ENCODE assay signal across 28 cellular contexts in the genomic region with DNA sequence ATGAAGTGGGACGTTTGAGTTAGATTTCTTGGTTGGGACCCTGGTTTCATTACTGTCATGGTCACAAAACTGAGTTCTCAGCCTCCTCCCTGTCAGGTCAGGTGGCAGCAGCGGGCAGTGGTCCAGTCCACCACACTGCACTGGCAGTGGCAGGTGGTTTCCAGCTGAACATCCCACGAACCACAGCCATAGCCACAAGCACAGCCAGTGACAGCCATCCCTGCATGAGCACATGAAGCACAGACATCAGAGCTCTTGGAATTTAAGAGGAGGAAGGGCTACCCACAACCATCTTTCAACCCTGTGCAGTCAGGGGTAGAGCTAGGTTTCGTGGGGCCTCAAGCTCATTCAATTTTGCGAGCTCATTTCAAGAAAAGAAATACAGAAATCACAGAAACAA. TPM values are rescaled to one million over a fixed set of nuclear protein-coding genes. Genes with fewer than 3 reads are reported as not detected.
"Had no signal": no experiment of that assay in that cellular context is flagged by ENCODE, and none has a peak within 500 bp of the region (broad histone marks: within the 10 kb centered on the region; RNA-seq: fewer than 3 reads in every experiment).

No MANE protein-coding gene starts in this region.

- H3K27ac Mint-ChIP-seq: activated CD4-positive, alpha-beta memory T cell treated with anti-CD3 and anti-CD28 coated beads for 36 hours; activated naive CD4-positive, alpha-beta T cell treated with anti-CD3 and anti-CD28 coated beads, Interleukin-2, amount 50 U/mL, for 72 hours; memory B cell; naive B cell; neural progenitor cell; progenitor cell of endocrine pancreas had no signal

- DNase-seq: activated CD4-positive, alpha-beta memory T cell treated with anti-CD3 and anti-CD28 coated beads for 36 hours; activated CD4-positive, alpha-beta T cell treated with anti-CD3 and anti-CD28 coated beads for 48 hours; activated gamma-delta T cell treated with Interleukin-2 at 50 U/mL for 16 hours; activated T-cell treated with anti-CD3 and anti-CD28 coated beads, Interleukin-2, amount 50 U/mL, for 1 hour; heart left ventricle; naive B cell; retina; sigmoid colon; stimulated activated CD4-positive, alpha-beta T cell treated with anti-CD3 and anti-CD28 coated beads, Interleukin-2, amount 100 ng/mL, for 48 hours; stimulated activated CD8-positive, alpha-beta memory T cell treated with anti-CD3 and anti-CD28 coated beads, Interleukin-4, amount 100 ng/mL, for 48 hours; stimulated activated naive CD4-positive, alpha-beta T cell; substantia nigra; thyroid gland had no signal

- H3K4me1 Mint-ChIP-seq: memory B cell, naive B cell, neural progenitor cell had no signal

- H3K4me3 ChIP-seq: coronary artery, heart left ventricle, neural progenitor cell, sigmoid colon, thyroid gland had no signal

- H3K27me3 ChIP-seq: heart left ventricle, neural progenitor cell, sigmoid colon, thyroid gland had no signal

- H3K27me3 Mint-ChIP-seq: activated CD4-positive, alpha-beta memory T cell treated with anti-CD3 and anti-CD28 coated beads for 36 hours; progenitor cell of endocrine pancreas had no signal

- H3K36me3 ChIP-seq: heart left ventricle, neural progenitor cell, sigmoid colon, thyroid gland had no signal

- H3K4me3 Mint-ChIP-seq: activated CD4-positive, alpha-beta memory T cell treated with anti-CD3 and anti-CD28 coated beads for 36 hours; memory B cell; naive B cell; neural progenitor cell had no signal

- H3K27ac ChIP-seq: coronary artery, epithelial cell of prostate, heart left ventricle, neural progenitor cell, sigmoid colon, thyroid gland had no signal

- H3K9ac ChIP-seq: neural progenitor cell had no signal

- ATAC-seq: heart left ventricle, left colon had no signal

- H3K9me3 Mint-ChIP-seq: activated naive CD4-positive, alpha-beta T cell treated with anti-CD3 and anti-CD28 coated beads, Interleukin-2, amount 50 U/mL, for 72 hours had no signal

- H3K9me3 ChIP-seq: heart left ventricle, sigmoid colon, thyroid gland had no signal

- H3K4me1 ChIP-seq: heart left ventricle, neural progenitor cell, sigmoid colon, thyroid gland had no signal

RNA-seq across cellular contexts. Expression of a gene that starts 1.5 kb away (rescaled TPM):
- total RNA-seq: activated CD4-positive, alpha-beta memory T cell treated with anti-CD3 and anti-CD28 coated beads for 36 hours; activated naive CD4-positive, alpha-beta T cell treated with anti-CD3 and anti-CD28 coated beads, Interleukin-2, amount 50 U/mL, for 72 hours; astrocyte; bronchial epithelial cell; fibroblast of villous mesenchyme; heart left ventricle; lower leg skin; osteoblast; progenitor cell of endocrine pancreas; sigmoid colon; T-helper 2 cell treated with Interferon-gamma antibody and Interleukin-4, amounts not matched to agents 100 ng/mL and 5 ng/mL, for 36 hours; thyroid gland; ureter had no signal
- polyA plus RNA-seq: heart left ventricle, keratinocyte had no signal
